ENCODE assay signal across 20 cellular contexts in genomic region chr2:114222331-114222730, GRCh38.
"Had no signal": no experiment of that assay in that cellular context is flagged by ENCODE, and none has a peak within 500 bp of the region (broad histone marks: within the 10 kb centered on the region; RNA-seq: fewer than 3 reads in every experiment).

No MANE protein-coding gene starts in this region.

- H3K9me3 ChIP-seq: ovary, psoas muscle, upper lobe of left lung had no signal

- H3K27me3 Mint-ChIP-seq: activated B cell treated with CpG ODN at 0.5 μM for 24 hours had no signal

- ATAC-seq: activated CD4-positive, alpha-beta T cell treated with anti-CD3 and anti-CD28 coated beads for 36 hours; activated T-cell treated with anti-CD3 and anti-CD28 coated beads, Interleukin-2, amount 50 U/mL, for 4 hours; naive thymus-derived CD8-positive, alpha-beta T cell; psoas muscle; right cardiac atrium; stimulated activated naive CD8-positive, alpha-beta T cell treated with anti-CD3 and anti-CD28 coated beads, Interleukin-15, Interleukin-2, amounts not matched to agents 100 U/mL and 50 U/mL, for 24 hours had no signal

- H3K27me3 ChIP-seq: ovary, upper lobe of left lung had no signal

- H3K9me3 Mint-ChIP-seq: activated B cell treated with CpG ODN at 0.5 μM for 24 hours; activated naive CD8-positive, alpha-beta T cell treated with anti-CD3 and anti-CD28 coated beads for 36 hours; activated T-cell treated with anti-CD3 and anti-CD28 coated beads, Interleukin-2, amount 50 U/mL, for 4 hours; central memory CD8-positive, alpha-beta T cell had no signal

- H3K4me1 ChIP-seq: psoas muscle, upper lobe of left lung had no signal

- H3K4me3 ChIP-seq: dorsolateral prefrontal cortex, lung, ovary, psoas muscle, upper lobe of left lung had no signal

- H3K36me3 ChIP-seq: ovary, upper lobe of left lung had no signal

- DNase-seq: activated B cell treated with CpG ODN at 0.5 μM for 24 hours; activated CD4-positive, alpha-beta T cell treated with anti-CD3 and anti-CD28 coated beads for 36 hours; activated CD4-positive, alpha-beta T cell treated with anti-CD3 and anti-CD28 coated beads, Interleukin-2, amount 50 U/mL, for 48 hours; activated CD8-positive, alpha-beta memory T cell treated with anti-CD3 and anti-CD28 coated beads, Interleukin-2, amount 50 U/mL, for 48 hours; activated naive CD4-positive, alpha-beta T cell treated with Interleukin-2 at 50 U/mL for 16 hours; activated naive CD8-positive, alpha-beta T cell treated with anti-CD3 and anti-CD28 coated beads for 36 hours; activated T-cell treated with anti-CD3 and anti-CD28 coated beads, Interleukin-2, amount 50 U/mL, for 4 hours; dorsolateral prefrontal cortex; kidney; naive thymus-derived CD8-positive, alpha-beta T cell; ovary; psoas muscle; right cardiac atrium; stimulated activated CD4-positive, alpha-beta T cell treated with anti-CD3 and anti-CD28 coated beads, Interleukin-12 subunit alpha, Interleukin-12 subunit beta, amount 100 ng/mL, for 4 hours; stimulated activated CD4-positive, alpha-beta T cell treated with anti-CD3 and anti-CD28 coated beads, Interleukin-4, amount 100 ng/mL, for 4 hours; stimulated activated naive CD8-positive, alpha-beta T cell treated with anti-CD3 and anti-CD28 coated beads, Interleukin-15, Interleukin-2, amounts not matched to agents 100 U/mL and 50 U/mL, for 24 hours; T-helper 9 cell; upper lobe of left lung had no signal

- H3K4me1 Mint-ChIP-seq: activated B cell treated with CpG ODN at 0.5 μM for 24 hours; activated CD4-positive, alpha-beta T cell treated with anti-CD3 and anti-CD28 coated beads for 36 hours; activated naive CD8-positive, alpha-beta T cell treated with anti-CD3 and anti-CD28 coated beads for 36 hours; central memory CD8-positive, alpha-beta T cell; naive thymus-derived CD8-positive, alpha-beta T cell had no signal

- H3K36me3 Mint-ChIP-seq: activated naive CD8-positive, alpha-beta T cell treated with anti-CD3 and anti-CD28 coated beads for 36 hours; naive thymus-derived CD8-positive, alpha-beta T cell had no signal

- H3K4me3 Mint-ChIP-seq: activated B cell treated with CpG ODN at 0.5 μM for 24 hours; activated CD4-positive, alpha-beta T cell treated with anti-CD3 and anti-CD28 coated beads for 36 hours; activated naive CD8-positive, alpha-beta T cell treated with anti-CD3 and anti-CD28 coated beads for 36 hours; activated T-cell treated with anti-CD3 and anti-CD28 coated beads, Interleukin-2, amount 50 U/mL, for 4 hours; central memory CD8-positive, alpha-beta T cell; naive thymus-derived CD8-positive, alpha-beta T cell had no signal

- H3K27ac ChIP-seq: dorsolateral prefrontal cortex, ovary, psoas muscle, upper lobe of left lung had no signal

- H3K27ac Mint-ChIP-seq: activated B cell treated with CpG ODN at 0.5 μM for 24 hours; activated CD4-positive, alpha-beta T cell treated with anti-CD3 and anti-CD28 coated beads for 36 hours; activated naive CD8-positive, alpha-beta T cell treated with anti-CD3 and anti-CD28 coated beads for 36 hours; naive thymus-derived CD8-positive, alpha-beta T cell had no signal
